Comparison of ENCODE assay signal across 22 cellular contexts in genomic region chr4:12963912-12964311, GRCh38.
DNase-seq lines count a peak whose midpoint lies in the region; ATAC-seq and TF ChIP-seq lines count a peak whose summit lies in the region.
"Had no signal": no experiment of that assay in that cellular context is flagged by ENCODE, and none has a peak within 500 bp of the region (broad histone marks: within the 10 kb centered on the region; RNA-seq: fewer than 3 reads in every experiment).

No MANE protein-coding gene starts in this region.

- no peaks in the 10 kb centered on the region for H3K27me3 ChIP-seq in liver (ENCODE audit: control insufficient read depth in 4 of 4, insufficient read depth in 4 of 4, low read length in 3 of 4)
- H3K27me3 ChIP-seq: BE2C, BLaER1 had no signal

- peak overlapping the region in 2 of 3 donors; percentile 10 to 35 for H3K4me3 ChIP-seq in liver (ENCODE audit: low read depth in 1 of 3, low read length in 3 of 3)
- H3K4me3 ChIP-seq: BLaER1, GM12878 had no signal

- H3K27ac ChIP-seq in liver (ENCODE audit: low read depth in 1 of 2, low read length in 2 of 2) = no peak overlapping the region
- H3K27ac ChIP-seq: BLaER1 had no signal

- DNase-seq in left lobe of liver (ENCODE audit: low spot score) = no peak
- no peak for DNase-seq in GM13976 (ENCODE audit: low spot score)
- DNase-seq in NCI-H2081 treated with DMSO at 0.1 percent for 48 hours (lab: John Stamatoyannopoulos, UW) = no peak
- no peak for DNase-seq in NCI-H1436 treated with DMSO at 0.1 percent for 48 hours (lab: John Stamatoyannopoulos, UW)
- DNase-seq: 8988T; ACHN; BE2C; C1 segment of cervical spinal cord; CD4-positive, alpha-beta memory T cell; CD4-positive, CD25-positive, alpha-beta regulatory T cell; CD8-positive, alpha-beta memory T cell; COR-L47; DMS 273 treated with DMSO at 0.1 percent for 48 hours; DMS153; DMS53; DMS79; DND-41; EL; GDM1 had no signal

- 32% methylated on average over 1 of the region's 1 CpG for WGBS in liver

- H3K36me3 ChIP-seq in liver (ENCODE audit: control insufficient read depth in 4 of 4, insufficient read depth in 3 of 4, low read depth in 1 of 4, low read length in 3 of 4) = no peaks in the 10 kb centered on the region
- H3K36me3 ChIP-seq: BE2C, BLaER1 had no signal

- H3K4me1 ChIP-seq in liver (ENCODE audit: control insufficient read depth in 4 of 4, insufficient read depth in 4 of 4, low read length in 3 of 4) = peaks cover 0 to 13% (median 5%) of the 10 kb centered on the region in 4 donors
- H3K4me1 ChIP-seq: BE2C, BLaER1 had no signal

- in situ Hi-C loops in GM13976 (cut with MboI; ENCODE audit: low sequenced_read_pairs, unreplicated experiment) = no loop called here

- no peak overlapping the region for H3K9ac ChIP-seq in liver (ENCODE audit: low read depth in 1 of 2, low read length in 2 of 2)
- H3K9ac ChIP-seq: BLaER1 had no signal

- peak; percentile 89 for ATAC-seq in left lobe of liver
- ATAC-seq: GM12878 had no signal

- peak; percentile 48 to 57 for TF ChIP-seq RAD21 in liver (IDR thresholded peaks at IDR 0.05)

- TF ChIP-seq CTCF in liver (IDR thresholded peaks at IDR 0.05; ENCODE audit: low read depth, low read length, missing input control) = no peak
- no peak for TF ChIP-seq CTCF in GM13976 (IDR thresholded peaks at IDR 0.05; ENCODE audit: borderline replicate concordance, control extremely low read depth, extremely low read depth, insufficient read depth, missing control alignments)

- H3K9me3 ChIP-seq in liver (ENCODE audit: control insufficient read depth in 4 of 4, low read length in 3 of 4) = no peaks in the 10 kb centered on the region
- H3K9me3 ChIP-seq: BE2C, BLaER1 had no signal

TF ChIP-seq in liver, 16 proteins besides CTCF, POLR2A, EP300 and RAD21:
- TF ChIP-seq FOXA1 (IDR thresholded peaks at IDR 0.05) (no peak), HNF4G (IDR thresholded peaks at IDR 0.05) (peak; percentile 47), HNF4A (conservative IDR thresholded peaks at IDR 0.05) (peak; percentile 76 to 85), JUND (IDR thresholded peaks at IDR 0.05) (peak; percentile 14 to 70), SP1 (IDR thresholded peaks at IDR 0.05) (peak; percentile 21), TAF1 (conservative IDR thresholded peaks at IDR 0.05) (no peak), EGR1 (IDR thresholded peaks at IDR 0.05; ENCODE audit: low read depth in 2 of 2) (peak in 1 of 2 donors; percentile 25), RXRA (IDR thresholded peaks at IDR 0.05) (peak; percentile 27 to 56), YY1 (IDR thresholded peaks at IDR 0.05) (peak; percentile 79), FOXA2 (IDR thresholded peaks at IDR 0.05) (peak; percentile 44), GABPA (IDR thresholded peaks at IDR 0.05 in 1 of 2, conservative IDR thresholded peaks at IDR 0.05 in 1 of 2) (no peak), NR2F2 (IDR thresholded peaks at IDR 0.05) (no peak)
- TF ChIP-seq, protein P1, sequence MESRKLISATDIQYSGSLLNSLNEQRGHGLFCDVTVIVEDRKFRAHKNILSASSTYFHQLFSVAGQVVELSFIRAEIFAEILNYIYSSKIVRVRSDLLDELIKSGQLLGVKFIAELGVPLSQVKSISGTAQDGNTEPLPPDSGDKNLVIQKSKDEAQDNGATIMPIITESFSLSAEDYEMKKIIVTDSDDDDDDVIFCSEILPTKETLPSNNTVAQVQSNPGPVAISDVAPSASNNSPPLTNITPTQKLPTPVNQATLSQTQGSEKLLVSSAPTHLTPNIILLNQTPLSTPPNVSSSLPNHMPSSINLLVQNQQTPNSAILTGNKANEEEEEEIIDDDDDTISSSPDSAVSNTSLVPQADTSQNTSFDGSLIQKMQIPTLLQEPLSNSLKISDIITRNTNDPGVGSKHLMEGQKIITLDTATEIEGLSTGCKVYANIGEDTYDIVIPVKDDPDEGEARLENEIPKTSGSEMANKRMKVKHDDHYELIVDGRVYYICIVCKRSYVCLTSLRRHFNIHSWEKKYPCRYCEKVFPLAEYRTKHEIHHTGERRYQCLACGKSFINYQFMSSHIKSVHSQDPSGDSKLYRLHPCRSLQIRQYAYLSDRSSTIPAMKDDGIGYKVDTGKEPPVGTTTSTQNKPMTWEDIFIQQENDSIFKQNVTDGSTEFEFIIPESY (IDR thresholded peaks at IDR 0.05) = peak; percentile 51
- TF ChIP-seq, protein P2, sequence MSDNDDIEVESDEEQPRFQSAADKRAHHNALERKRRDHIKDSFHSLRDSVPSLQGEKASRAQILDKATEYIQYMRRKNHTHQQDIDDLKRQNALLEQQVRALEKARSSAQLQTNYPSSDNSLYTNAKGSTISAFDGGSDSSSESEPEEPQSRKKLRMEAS (IDR thresholded peaks at IDR 0.05) = peak; percentile 20
- TF ChIP-seq, protein P3, sequence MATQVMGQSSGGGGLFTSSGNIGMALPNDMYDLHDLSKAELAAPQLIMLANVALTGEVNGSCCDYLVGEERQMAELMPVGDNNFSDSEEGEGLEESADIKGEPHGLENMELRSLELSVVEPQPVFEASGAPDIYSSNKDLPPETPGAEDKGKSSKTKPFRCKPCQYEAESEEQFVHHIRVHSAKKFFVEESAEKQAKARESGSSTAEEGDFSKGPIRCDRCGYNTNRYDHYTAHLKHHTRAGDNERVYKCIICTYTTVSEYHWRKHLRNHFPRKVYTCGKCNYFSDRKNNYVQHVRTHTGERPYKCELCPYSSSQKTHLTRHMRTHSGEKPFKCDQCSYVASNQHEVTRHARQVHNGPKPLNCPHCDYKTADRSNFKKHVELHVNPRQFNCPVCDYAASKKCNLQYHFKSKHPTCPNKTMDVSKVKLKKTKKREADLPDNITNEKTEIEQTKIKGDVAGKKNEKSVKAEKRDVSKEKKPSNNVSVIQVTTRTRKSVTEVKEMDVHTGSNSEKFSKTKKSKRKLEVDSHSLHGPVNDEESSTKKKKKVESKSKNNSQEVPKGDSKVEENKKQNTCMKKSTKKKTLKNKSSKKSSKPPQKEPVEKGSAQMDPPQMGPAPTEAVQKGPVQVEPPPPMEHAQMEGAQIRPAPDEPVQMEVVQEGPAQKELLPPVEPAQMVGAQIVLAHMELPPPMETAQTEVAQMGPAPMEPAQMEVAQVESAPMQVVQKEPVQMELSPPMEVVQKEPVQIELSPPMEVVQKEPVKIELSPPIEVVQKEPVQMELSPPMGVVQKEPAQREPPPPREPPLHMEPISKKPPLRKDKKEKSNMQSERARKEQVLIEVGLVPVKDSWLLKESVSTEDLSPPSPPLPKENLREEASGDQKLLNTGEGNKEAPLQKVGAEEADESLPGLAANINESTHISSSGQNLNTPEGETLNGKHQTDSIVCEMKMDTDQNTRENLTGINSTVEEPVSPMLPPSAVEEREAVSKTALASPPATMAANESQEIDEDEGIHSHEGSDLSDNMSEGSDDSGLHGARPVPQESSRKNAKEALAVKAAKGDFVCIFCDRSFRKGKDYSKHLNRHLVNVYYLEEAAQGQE (IDR thresholded peaks at IDR 0.05) = peak; percentile 28
- TF ChIP-seq, protein P4, sequence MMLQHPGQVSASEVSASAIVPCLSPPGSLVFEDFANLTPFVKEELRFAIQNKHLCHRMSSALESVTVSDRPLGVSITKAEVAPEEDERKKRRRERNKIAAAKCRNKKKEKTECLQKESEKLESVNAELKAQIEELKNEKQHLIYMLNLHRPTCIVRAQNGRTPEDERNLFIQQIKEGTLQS (IDR thresholded peaks at IDR 0.05) = no peak
